27 cellular contexts compared by ENCODE assay signal in the genomic region with DNA sequence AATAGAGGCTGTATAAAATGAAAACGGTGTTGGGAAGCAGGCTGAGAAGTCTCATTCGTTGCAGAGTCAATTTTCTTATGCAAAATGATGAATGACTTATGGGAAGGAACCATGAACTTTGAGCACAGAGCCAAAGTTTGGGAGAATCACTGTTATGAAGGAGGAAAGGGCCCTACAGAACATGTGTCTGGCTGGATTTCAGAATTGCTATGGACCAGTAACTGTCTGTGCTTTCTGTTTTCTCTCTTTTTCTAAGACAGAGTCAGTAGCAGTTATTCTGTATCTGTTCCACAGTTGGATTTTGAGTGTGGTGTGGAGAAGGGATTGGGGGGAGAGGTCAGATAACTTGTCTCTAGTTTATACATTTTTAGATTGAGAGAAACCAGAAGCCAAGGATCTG.
"Had no signal": no experiment of that assay in that cellular context is flagged by ENCODE, and none has a peak within 500 bp of the region (broad histone marks: within the 10 kb centered on the region; RNA-seq: fewer than 3 reads in every experiment).

No MANE protein-coding gene starts in this region.

- H3K9me3 ChIP-seq: testis, thyroid gland, upper lobe of right lung, vagina had no signal

- DNase-seq: stimulated activated CD4-positive, alpha-beta T cell treated with anti-CD3 and anti-CD28 coated beads, Interleukin-2, amount 100 ng/mL, for 48 hours; stimulated activated CD4-positive, alpha-beta T cell treated with anti-CD3 and anti-CD28 coated beads, Interleukin-4, amount 100 ng/mL, for 1 hour; stimulated activated CD4-positive, alpha-beta T cell treated with anti-CD3 and anti-CD28 coated beads, Interleukin-4, amount 100 ng/mL, for 24 hours; stimulated activated CD4-positive, alpha-beta T cell treated with anti-CD3 and anti-CD28 coated beads, Interleukin-4, amount 100 ng/mL, for 4 hours; stimulated activated CD8-positive, alpha-beta memory T cell treated with anti-CD3 and anti-CD28 coated beads, Interleukin-4, amount 100 ng/mL, for 48 hours; stimulated activated naive B cell treated with anti-CD40 and anti-IgM and Interleukin-4, amounts not matched to agents 10 μg/mL and 1 μg/mL and 100 μg/mL, for 72 hours; stimulated activated naive CD4-positive, alpha-beta T cell; stimulated activated naive CD4-positive, alpha-beta T cell treated with Interleukin-2 at 50 U/mL for 16 hours; stimulated activated naive CD8-positive, alpha-beta T cell treated with anti-CD3 and anti-CD28 coated beads, Interleukin-15, amount 100 ng/mL, for 72 hours; stimulated activated naive CD8-positive, alpha-beta T cell treated with anti-CD3 and anti-CD28 coated beads, Interleukin-15, Interleukin-2, amounts not matched to agents 100 U/mL and 50 U/mL, for 24 hours; stomach; substantia nigra; testis; thyroid gland; tibial artery; transverse colon; trophoblast cell; upper lobe of left lung; upper lobe of right lung; uterus had no signal

- H3K4me1 ChIP-seq: testis, thyroid gland, tibial nerve, transverse colon, upper lobe of right lung, uterus, vagina had no signal

- H3K4me3 ChIP-seq: stomach, suprapubic skin, testis, thoracic aorta, thyroid gland, tibial artery, tibial nerve, transverse colon, upper lobe of left lung, upper lobe of right lung, uterus, vagina had no signal

- H3K27me3 ChIP-seq: stomach, suprapubic skin, testis, thyroid gland, tibial artery, tibial nerve, transverse colon, upper lobe of left lung, upper lobe of right lung, uterus, vagina had no signal

- FAIRE-seq: urothelium cell line had no signal

- H3K36me3 ChIP-seq: stomach, suprapubic skin, thoracic aorta, thyroid gland, tibial artery, tibial nerve, transverse colon, upper lobe of left lung, upper lobe of right lung, uterus, vagina had no signal

- H3K27ac ChIP-seq: stomach, suprapubic skin, testis, thoracic aorta, thyroid gland, tibial artery, tibial nerve, transverse colon, upper lobe of left lung, upper lobe of right lung, uterus, vagina had no signal

- ATAC-seq: stimulated activated effector memory CD8-positive, alpha-beta T cell treated with anti-CD3 and anti-CD28 coated beads, Interleukin-12 subunit alpha, Interleukin-12 subunit beta, amount 100 ng/mL, for 72 hours; stimulated activated memory B cell treated with anti-CD40 and anti-IgM and Interleukin-4, amounts not matched to agents 10 μg/mL and 1 μg/mL and 100 μg/mL, for 72 hours; stimulated activated naive B cell treated with anti-CD40 and anti-IgM and Interleukin-4, amounts not matched to agents 10 μg/mL and 1 μg/mL and 100 μg/mL, for 72 hours; stimulated activated naive CD8-positive, alpha-beta T cell treated with anti-CD3 and anti-CD28 coated beads, Interleukin-15, amount 100 ng/mL, for 72 hours; stimulated activated naive CD8-positive, alpha-beta T cell treated with anti-CD3 and anti-CD28 coated beads, Interleukin-15, Interleukin-2, amounts not matched to agents 100 U/mL and 50 U/mL, for 24 hours; upper lobe of right lung had no signal
